ENCODE assay signal across 23 cellular contexts in the genomic region with DNA sequence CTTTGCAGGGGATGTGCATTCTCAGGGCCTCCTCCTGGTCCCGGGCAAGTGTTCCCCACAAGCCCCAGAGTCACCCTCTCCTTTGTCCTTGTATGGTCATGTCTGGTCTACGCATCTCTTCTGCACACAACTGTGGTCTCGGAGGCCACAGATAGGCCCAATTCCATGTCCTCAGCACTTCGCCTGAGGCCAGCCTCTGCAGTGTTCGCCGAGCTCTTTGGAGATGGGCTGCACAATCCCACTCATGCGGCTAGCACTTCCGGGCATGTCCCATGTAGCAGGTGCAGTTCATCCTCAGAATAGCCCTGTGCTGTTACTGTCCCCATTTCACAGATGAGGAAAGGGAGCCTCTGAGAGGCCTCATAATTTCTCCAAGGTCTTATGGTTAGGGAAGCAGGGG. TPM values are rescaled to one million over a fixed set of nuclear protein-coding genes. Genes with fewer than 3 reads are reported as not detected.
A peak's percentile ranks its signal among the peaks of the same experiment; 100 is the strongest.
DNase-seq lines count a peak whose midpoint lies in the region; ATAC-seq, FAIRE-seq and TF ChIP-seq lines count a peak whose summit lies in the region.
"Had no signal": no experiment of that assay in that cellular context is flagged by ENCODE, and none has a peak within 500 bp of the region (broad histone marks: within the 10 kb centered on the region; RNA-seq: fewer than 3 reads in every experiment).

No MANE protein-coding gene starts in this region.

- FAIRE-seq in astrocyte (lab: Jason Lieb, UNC) (no peak), GM19239 (lab: Jason Lieb, UNC) (no peak)
- FAIRE-seq: D721Med, GM12892, GM18507, HepG2 had no signal

- H3K4me1 Mint-ChIP-seq in activated naive CD4-positive, alpha-beta T cell treated with anti-CD3 and anti-CD28 coated beads, Interleukin-2, amount 10 ng/mL, durations not matched to agents 7 days and 5 days, result peaks cover 38% of the 10 kb centered on the region
- H3K4me1 Mint-ChIP-seq in astrocyte (ENCODE audit: low read depth, unreplicated experiment), result peaks cover 3% of the 10 kb centered on the region
- H3K4me1 Mint-ChIP-seq: GM23338 had no signal

- H3K9me3 Mint-ChIP-seq in activated naive CD4-positive, alpha-beta T cell treated with anti-CD3 and anti-CD28 coated beads, Interleukin-2, amount 10 ng/mL, durations not matched to agents 7 days and 5 days, result no peaks in the 10 kb centered on the region
- H3K9me3 Mint-ChIP-seq in astrocyte (ENCODE audit: unreplicated experiment), result no peaks in the 10 kb centered on the region
- H3K9me3 Mint-ChIP-seq: CD4-positive, alpha-beta T cell; GM23338; HFFc6 had no signal

- TF ChIP-seq CTCF in astrocyte (IDR thresholded peaks at IDR 0.05; ENCODE audit: insufficient read depth, low read depth, low read length), result no peak

- H3K36me3 Mint-ChIP-seq in activated naive CD4-positive, alpha-beta T cell treated with anti-CD3 and anti-CD28 coated beads, Interleukin-2, amount 10 ng/mL, durations not matched to agents 7 days and 5 days, result peaks cover 31% of the 10 kb centered on the region
- peaks cover 3% of the 10 kb centered on the region for H3K36me3 Mint-ChIP-seq in astrocyte (ENCODE audit: low read depth, unreplicated experiment)

- no peak overlapping the region for H2AFZ ChIP-seq in astrocyte (ENCODE audit: low read depth, low read length)
- H2AFZ ChIP-seq: GM23338 had no signal

- ATAC-seq in sciatic nerve, result no peak
- ATAC-seq: GM23338, HCT116 had no signal

- peaks cover 23% of the 10 kb centered on the region for H3K27me3 ChIP-seq in BLaER1
- H3K27me3 ChIP-seq in astrocyte (ENCODE audit: insufficient read depth, low read length), result peaks cover 7% of the 10 kb centered on the region

- H3K9ac ChIP-seq in BLaER1 (no peak overlapping the region), astrocyte (ENCODE audit: low read length) (no peak overlapping the region)

- peaks cover 17% of the 10 kb centered on the region; the same call in 1 of the 2 replicates for H3K36me3 ChIP-seq in BLaER1
- H3K36me3 ChIP-seq in astrocyte (ENCODE audit: insufficient read depth, low read length), result no peaks in the 10 kb centered on the region

- CTCF ChIA-PET in activated naive CD4-positive, alpha-beta T cell treated with anti-CD3 and anti-CD28 coated beads, Interleukin-2, amount 10 ng/mL, durations not matched to agents 7 days and 5 days (lab: Charles Lee), result no interaction called here

- peak overlapping the region; percentile 73 for H3K27ac Mint-ChIP-seq in activated naive CD4-positive, alpha-beta T cell treated with anti-CD3 and anti-CD28 coated beads, Interleukin-2, amount 10 ng/mL, durations not matched to agents 7 days and 5 days
- H3K27ac Mint-ChIP-seq in astrocyte (ENCODE audit: unreplicated experiment), result peak overlapping the region; percentile 18
- H3K27ac Mint-ChIP-seq: B cell; CD4-positive, alpha-beta T cell; GM23338; HFFc6 had no signal

- intact Hi-C loops in sciatic nerve (cut with DNase I), result no loop called here

- H3K4me1 ChIP-seq in BLaER1 (peaks cover 77% of the 10 kb centered on the region), astrocyte (ENCODE audit: insufficient read depth, low read length) (no peaks in the 10 kb centered on the region)
- H3K4me1 ChIP-seq: Caco-2 had no signal

- H3K4me3 Mint-ChIP-seq in activated naive CD4-positive, alpha-beta T cell treated with anti-CD3 and anti-CD28 coated beads, Interleukin-2, amount 10 ng/mL, durations not matched to agents 7 days and 5 days, result no peak overlapping the region
- no peak overlapping the region for H3K4me3 Mint-ChIP-seq in astrocyte (ENCODE audit: unreplicated experiment)
- H3K4me3 Mint-ChIP-seq: B cell; CD4-positive, alpha-beta T cell; GM23338; HFFc6 had no signal

- H3K27ac ChIP-seq in BLaER1 (no peak overlapping the region), astrocyte (ENCODE audit: low read depth, low read length) (no peak overlapping the region)
- H3K27ac ChIP-seq: C4-2B had no signal

- H3K27me3 Mint-ChIP-seq in activated naive CD4-positive, alpha-beta T cell treated with anti-CD3 and anti-CD28 coated beads, Interleukin-2, amount 10 ng/mL, durations not matched to agents 7 days and 5 days, result no peaks in the 10 kb centered on the region
- peaks cover 29% of the 10 kb centered on the region for H3K27me3 Mint-ChIP-seq in astrocyte (ENCODE audit: low read depth, unreplicated experiment)
- H3K27me3 Mint-ChIP-seq: B cell; CD4-positive, alpha-beta T cell had no signal

- H3K4me3 ChIP-seq in BLaER1 (no peak overlapping the region), astrocyte (ENCODE audit: insufficient read depth, low read depth, low read length) (no peak overlapping the region)
- H3K4me3 ChIP-seq: GM23338 had no signal

- H3K4me2 ChIP-seq in BLaER1, result peak overlapping the region; percentile 70
- H3K4me2 ChIP-seq in astrocyte (ENCODE audit: low read length), result no peak overlapping the region
- H3K4me2 ChIP-seq: GM23338 had no signal

- peaks cover 100% of the 10 kb centered on the region for H4K20me1 ChIP-seq in BLaER1
- H4K20me1 ChIP-seq in astrocyte (ENCODE audit: insufficient read depth, low read length), result no peaks in the 10 kb centered on the region

- no peak for DNase-seq in activated naive CD4-positive, alpha-beta T cell treated with anti-CD3 and anti-CD28 coated beads, Interleukin-2, amount 10 ng/mL, durations not matched to agents 7 days and 5 days
- DNase-seq in activated naive CD4-positive, alpha-beta T cell treated with anti-CD3 and anti-CD28 coated beads, Interleukin-2, amount 50 U/mL, for 16 hours, result no peak
- DNase-seq in astrocyte (ENCODE audit: low read depth) (no peak), sciatic nerve (ENCODE audit: low spot score) (peak; percentile 26), GM19239 (ENCODE audit: insufficient read length, low spot score) (no peak), Ammon's horn (ENCODE audit: low spot score) (no peak), NCI-H748 treated with DMSO at 0.1 percent for 48 hours (lab: John Stamatoyannopoulos, UW) (no peak)
- DNase-seq: 8988T; CD4-positive, alpha-beta T cell; DMS79; GDM1; H7; HFFc6 had no signal

- no peaks in the 10 kb centered on the region for H3K9me3 ChIP-seq in BLaER1
- H3K9me3 ChIP-seq in astrocyte (ENCODE audit: insufficient read depth, low read depth, low read length), result peaks cover 2% of the 10 kb centered on the region
- H3K9me3 ChIP-seq: Caco-2 had no signal

- no peaks in the 10 kb centered on the region for H3K79me2 ChIP-seq in astrocyte (ENCODE audit: insufficient read depth, low read length)

RNA-seq across cellular contexts. Expression of gene PARVG, which starts 7.6 kb away (rescaled TPM):
- total RNA-seq in astrocyte (0.23 TPM in 1 of 2 replicates, not detected in the other), sciatic nerve (16.7 TPM)
- total RNA-seq: Caco-2, HepG2, HFFc6 had no signal

Comparison
In these comparisons a context has a peak if more than half of its experiments do, and no peak if none do; other contexts are left out.
1. RNA of gene PARVG, which starts 7.6 kb away (total RNA-seq): 16.7 TPM in sciatic nerve (single experiment); 0.23 TPM in astrocyte; every median in the first group is over 10 times any median in the second.